1 cellular context compared by ENCODE assay signal in the genomic region with DNA sequence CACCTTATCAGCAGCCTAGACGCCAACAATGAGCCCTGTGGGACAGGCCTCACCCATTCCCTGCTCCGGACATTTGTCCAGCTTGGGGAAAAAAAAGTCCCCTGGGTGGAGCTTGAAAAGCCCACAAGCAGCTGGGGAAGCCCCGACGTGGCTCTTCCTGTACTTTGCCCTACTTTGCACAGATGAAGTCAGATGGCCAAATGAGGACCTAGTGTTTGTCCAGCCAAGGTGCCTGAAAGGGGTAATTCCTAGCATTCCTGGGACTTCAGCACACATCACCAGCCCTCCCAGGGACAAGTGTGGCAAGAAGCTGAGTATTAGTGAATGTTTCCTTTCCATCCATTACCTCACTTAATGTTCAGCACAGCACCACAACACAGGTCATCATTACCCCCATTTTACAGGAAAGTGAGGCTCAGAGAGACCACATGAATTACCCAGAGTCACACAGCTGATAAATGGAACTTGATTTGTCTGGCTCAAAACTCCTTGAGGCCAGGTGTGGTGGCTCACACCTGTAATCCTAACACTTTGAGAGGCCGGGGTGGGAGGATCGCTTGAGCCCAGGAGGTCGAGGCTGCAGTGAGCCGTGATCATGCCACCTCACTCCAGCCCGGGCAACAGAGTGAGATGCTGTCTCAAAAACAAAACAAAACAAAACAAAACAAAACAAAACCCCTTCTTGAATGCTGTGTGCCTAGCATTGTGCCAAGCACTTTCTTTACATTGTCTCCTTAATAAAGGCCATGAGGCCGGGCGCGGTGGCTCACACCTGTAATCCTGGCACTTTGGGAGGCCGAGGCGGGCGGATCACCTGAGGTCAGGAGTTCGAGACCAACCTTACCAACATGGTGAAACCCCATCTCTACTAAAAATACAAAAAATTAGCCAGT.
A peak's percentile ranks its signal among the peaks of the same experiment; 100 is the strongest.
TF ChIP-seq lines count a peak whose summit lies in the region.

No MANE protein-coding gene starts in this region.

TF ChIP-seq in HepG2, 621 proteins besides CTCF, POLR2A, EP300 and RAD21 (continued from another document and continues in another):
- TF ChIP-seq, protein P1, sequence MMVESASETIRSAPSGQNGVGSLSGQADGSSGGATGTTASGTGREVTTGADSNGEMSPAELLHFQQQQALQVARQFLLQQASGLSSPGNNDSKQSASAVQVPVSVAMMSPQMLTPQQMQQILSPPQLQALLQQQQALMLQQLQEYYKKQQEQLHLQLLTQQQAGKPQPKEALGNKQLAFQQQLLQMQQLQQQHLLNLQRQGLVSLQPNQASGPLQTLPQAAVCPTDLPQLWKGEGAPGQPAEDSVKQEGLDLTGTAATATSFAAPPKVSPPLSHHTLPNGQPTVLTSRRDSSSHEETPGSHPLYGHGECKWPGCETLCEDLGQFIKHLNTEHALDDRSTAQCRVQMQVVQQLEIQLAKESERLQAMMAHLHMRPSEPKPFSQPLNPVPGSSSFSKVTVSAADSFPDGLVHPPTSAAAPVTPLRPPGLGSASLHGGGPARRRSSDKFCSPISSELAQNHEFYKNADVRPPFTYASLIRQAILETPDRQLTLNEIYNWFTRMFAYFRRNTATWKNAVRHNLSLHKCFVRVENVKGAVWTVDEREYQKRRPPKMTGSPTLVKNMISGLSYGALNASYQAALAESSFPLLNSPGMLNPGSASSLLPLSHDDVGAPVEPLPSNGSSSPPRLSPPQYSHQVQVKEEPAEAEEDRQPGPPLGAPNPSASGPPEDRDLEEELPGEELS (CRISPR knock-in tag; IDR thresholded peaks at IDR 0.05) = peak; percentile 86
- TF ChIP-seq YEATS4 (CRISPR knock-in tag; IDR thresholded peaks at IDR 0.05; ENCODE audit: borderline replicate concordance) (0 out of 2 replicates have a peak, but pooled peaks have one; percentile 62), NFKBIZ (CRISPR knock-in tag; IDR thresholded peaks at IDR 0.05) (peak; percentile 97), TCF12 (IDR thresholded peaks at IDR 0.05) (no peak), TCF12 (CRISPR knock-in tag; IDR thresholded peaks at IDR 0.05) (peak; percentile 70), ZNF850 (CRISPR knock-in tag; conservative IDR thresholded peaks at IDR 0.05) (no peak), HHEX (CRISPR knock-in tag; IDR thresholded peaks at IDR 0.05) (0 out of 2 replicates have a peak, but pooled peaks have one; percentile 56), MYPOP (CRISPR knock-in tag; IDR thresholded peaks at IDR 0.05) (peak; percentile 48; the same call in 1 of the 2 replicates), ZNF343 (CRISPR knock-in tag; IDR thresholded peaks at IDR 0.05) (no peak), TARDBP (CRISPR knock-in tag; IDR thresholded peaks at IDR 0.05) (peak; percentile 61; the same call in 1 of the 2 replicates), ZNF101 (CRISPR knock-in tag; IDR thresholded peaks at IDR 0.05; ENCODE audit: borderline replicate concordance, low read depth) (no peak), POGZ (CRISPR knock-in tag; IDR thresholded peaks at IDR 0.05) (no peak; the same call in 1 of the 2 replicates), ZNF564 (CRISPR knock-in tag; IDR thresholded peaks at IDR 0.05) (peak; percentile 65; the same call in 1 of the 2 replicates), ATF7-NPFF (CRISPR knock-in tag; IDR thresholded peaks at IDR 0.05; ENCODE audit: low read depth) (no peak), PRDM15 (CRISPR knock-in tag; IDR thresholded peaks at IDR 0.05) (peak; percentile 90), PRDM10 (CRISPR knock-in tag; IDR thresholded peaks at IDR 0.05; ENCODE audit: low read depth) (peak; percentile 73; the same call in 1 of the 2 replicates), ARHGAP35 (CRISPR knock-in tag; IDR thresholded peaks at IDR 0.05; ENCODE audit: borderline replicate concordance) (no peak), PATZ1 (CRISPR knock-in tag; IDR thresholded peaks at IDR 0.05) (peak; percentile 91), ARNT (IDR thresholded peaks at IDR 0.05) (no peak), FOXJ3 (CRISPR knock-in tag; IDR thresholded peaks at IDR 0.05; ENCODE audit: borderline replicate concordance) (peak; percentile 66; the same call in 1 of the 2 replicates), MED1 (CRISPR knock-in tag; IDR thresholded peaks at IDR 0.05) (peak; percentile 93), ZNF737 (CRISPR knock-in tag; IDR thresholded peaks at IDR 0.05; ENCODE audit: borderline replicate concordance) (no peak), NFIC (IDR thresholded peaks at IDR 0.05; ENCODE audit: low read length) (peak; percentile 51; the same call in 1 of the 2 replicates), ZMAT3 (CRISPR knock-in tag; conservative IDR thresholded peaks at IDR 0.05) (no peak), ARNT2 (CRISPR knock-in tag; IDR thresholded peaks at IDR 0.05; ENCODE audit: low read depth) (peak; percentile 76; the same call in 1 of the 2 replicates), BORCS8-MEF2B (CRISPR knock-in tag; IDR thresholded peaks at IDR 0.05) (peak; percentile 67; the same call in 1 of the 2 replicates), TFDP1 (CRISPR knock-in tag; IDR thresholded peaks at IDR 0.05; ENCODE audit: borderline replicate concordance) (no peak), ZNF234 (CRISPR knock-in tag; conservative IDR thresholded peaks at IDR 0.05) (no peak), ZNF839 (CRISPR knock-in tag; IDR thresholded peaks at IDR 0.05; ENCODE audit: borderline replicate concordance) (0 out of 2 replicates have a peak, but pooled peaks have one; percentile 5), EHMT2 (IDR thresholded peaks at IDR 0.05; ENCODE audit: borderline replicate concordance, low read depth, low read length) (no peak), ZC3H4 (CRISPR knock-in tag; IDR thresholded peaks at IDR 0.05; ENCODE audit: borderline replicate concordance) (no peak), SMARCC2 (IDR thresholded peaks at IDR 0.05) (no peak), ZNF580 (CRISPR knock-in tag; IDR thresholded peaks at IDR 0.05; ENCODE audit: borderline replicate concordance, low read depth) (peak; percentile 72; the same call in 1 of the 2 replicates), NCOA2 (CRISPR knock-in tag; IDR thresholded peaks at IDR 0.05) (peak; percentile 86), SRY (CRISPR knock-in tag; IDR thresholded peaks at IDR 0.05) (0 out of 2 replicates have a peak, but pooled peaks have one; percentile 14), HDAC2 (CRISPR knock-in tag; IDR thresholded peaks at IDR 0.05) (peak; percentile 96), DBP (CRISPR knock-in tag; IDR thresholded peaks at IDR 0.05; ENCODE audit: not compliant biosample characterization) (no peak), YY1 (IDR thresholded peaks at IDR 0.05; ENCODE audit: insufficient read depth, insufficient replicate concordance, low read depth, low read length) (no peak), ZFP90 (CRISPR knock-in tag; IDR thresholded peaks at IDR 0.05; ENCODE audit: borderline replicate concordance) (peak; percentile 41; the same call in 1 of the 2 replicates), IKZF1 (IDR thresholded peaks at IDR 0.05) (no peak), ZNF331 (CRISPR knock-in tag; IDR thresholded peaks at IDR 0.05) (peak; percentile 53), ZNF788 (CRISPR knock-in tag; IDR thresholded peaks at IDR 0.05; ENCODE audit: borderline replicate concordance) (peak; percentile 85), CBFB (CRISPR knock-in tag; IDR thresholded peaks at IDR 0.05) (peak; percentile 49; the same call in 1 of the 2 replicates), KDM6A (CRISPR knock-in tag; IDR thresholded peaks at IDR 0.05; ENCODE audit: low read depth) (peak; percentile 85), CCDC6 (CRISPR knock-in tag; IDR thresholded peaks at IDR 0.05) (peak; percentile 88)
- TF ChIP-seq, protein P2, sequence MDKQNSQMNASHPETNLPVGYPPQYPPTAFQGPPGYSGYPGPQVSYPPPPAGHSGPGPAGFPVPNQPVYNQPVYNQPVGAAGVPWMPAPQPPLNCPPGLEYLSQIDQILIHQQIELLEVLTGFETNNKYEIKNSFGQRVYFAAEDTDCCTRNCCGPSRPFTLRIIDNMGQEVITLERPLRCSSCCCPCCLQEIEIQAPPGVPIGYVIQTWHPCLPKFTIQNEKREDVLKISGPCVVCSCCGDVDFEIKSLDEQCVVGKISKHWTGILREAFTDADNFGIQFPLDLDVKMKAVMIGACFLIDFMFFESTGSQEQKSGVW (CRISPR knock-in tag; IDR thresholded peaks at IDR 0.05; ENCODE audit: borderline replicate concordance) = no peak
